ENCODE assay signal across 8 cellular contexts in the genomic region with DNA sequence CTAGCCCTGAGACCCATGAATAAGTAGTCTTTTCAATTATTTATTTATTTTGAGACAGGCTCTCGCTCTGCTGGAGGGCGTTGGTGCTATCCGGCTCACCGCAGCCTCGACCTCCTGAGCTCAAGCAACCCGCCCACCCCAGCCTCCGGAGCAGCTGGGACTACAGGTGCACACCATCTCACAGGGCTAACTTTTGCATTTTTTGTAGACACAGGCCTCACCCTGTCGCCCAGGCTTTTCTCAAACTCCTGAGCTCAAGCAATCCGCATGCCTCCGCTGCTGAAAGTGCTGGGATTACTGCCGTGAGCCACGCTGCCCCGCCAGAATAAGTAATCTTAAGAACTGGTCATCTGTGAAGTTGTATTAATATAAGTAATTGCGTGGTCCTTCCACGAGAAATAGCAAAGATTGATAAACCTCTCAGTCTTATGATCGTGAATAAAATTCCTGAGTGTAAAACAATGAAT. TPM values are rescaled to one million over a fixed set of nuclear protein-coding genes. Genes with fewer than 3 reads are reported as not detected.
DNase-seq lines count a peak whose midpoint lies in the region; ATAC-seq and TF ChIP-seq lines count a peak whose summit lies in the region.

No MANE protein-coding gene starts in this region.

- H3K36me3 ChIP-seq in HUES6 (ENCODE audit: control insufficient read depth, insufficient read depth, low read length) (no peaks in the 10 kb centered on the region), fibroblast of lung (ENCODE audit: control insufficient read depth, insufficient read depth, low read length) (no peaks in the 10 kb centered on the region), neuronal stem cell (replicated peaks in 1 of 2; ENCODE audit: control insufficient read depth in 2 of 2, insufficient read depth in 2 of 2, low read length in 2 of 2) (no peaks in the 10 kb centered on the region), trophoblast cell (ENCODE audit: control insufficient read depth in 1 of 2, insufficient read depth in 2 of 2, low read length in 2 of 2) (no peaks in the 10 kb centered on the region)

- no peak overlapping the region for H2BK12ac ChIP-seq in neuronal stem cell (ENCODE audit: low read length)
- no peak overlapping the region for H2BK12ac ChIP-seq in trophoblast cell (ENCODE audit: low read length)

- H4K91ac ChIP-seq in neuronal stem cell (ENCODE audit: low read depth, low read length, poor library complexity) (no peak overlapping the region), trophoblast cell (ENCODE audit: low read depth, low read length) (no peak overlapping the region)

- H3K4me2 ChIP-seq in fibroblast of lung (ENCODE audit: extremely low read depth, insufficient read depth, low read length): peak overlapping the region; percentile 92
- no peak overlapping the region for H3K4me2 ChIP-seq in neuronal stem cell (ENCODE audit: insufficient read depth, low read length, poor library complexity, severe bottlenecking)
- no peak overlapping the region for H3K4me2 ChIP-seq in trophoblast cell (ENCODE audit: low read length)

- no peak overlapping the region for H4K12ac ChIP-seq in trophoblast cell (ENCODE audit: low read depth, low read length)

- H3K9ac ChIP-seq in HUES6 (ENCODE audit: low read length): no peak overlapping the region
- H3K9ac ChIP-seq in fibroblast of lung (ENCODE audit: insufficient read depth, low read length): no peak overlapping the region
- H3K9ac ChIP-seq in neuronal stem cell (ENCODE audit: low read depth, low read length, poor library complexity): no peak overlapping the region
- H3K9ac ChIP-seq in trophoblast cell (ENCODE audit: low read length): no peak overlapping the region

- H3K79me2 ChIP-seq in fibroblast of lung (ENCODE audit: control insufficient read depth, insufficient read depth, low read length) (peaks cover 69% of the 10 kb centered on the region), trophoblast cell (ENCODE audit: control insufficient read depth, insufficient read depth, low read length, poor library complexity) (peaks cover 2% of the 10 kb centered on the region)

- no peak overlapping the region for H2BK5ac ChIP-seq in neuronal stem cell (ENCODE audit: low read length)
- no peak overlapping the region for H2BK5ac ChIP-seq in trophoblast cell (ENCODE audit: low read depth, low read length, poor library complexity)

- H3K27ac ChIP-seq in HUES6 (ENCODE audit: low read depth, low read length): no peak overlapping the region
- peak overlapping the region; percentile 67 for H3K27ac ChIP-seq in fibroblast of lung (ENCODE audit: insufficient read depth, low read length)
- H3K27ac ChIP-seq in neuronal stem cell (replicated peaks; ENCODE audit: low read length): no peak overlapping the region
- no peak overlapping the region for H3K27ac ChIP-seq in trophoblast cell (ENCODE audit: low read depth, low read length)

- no peak overlapping the region for H2AFZ ChIP-seq in fibroblast of lung (ENCODE audit: low read length)
- no peak overlapping the region for H2AFZ ChIP-seq in neuronal stem cell (ENCODE audit: low read length)
- H2AFZ ChIP-seq in trophoblast cell (ENCODE audit: insufficient read depth, low read length, poor library complexity): no peak overlapping the region

- H3K27me3 ChIP-seq in HUES6 (ENCODE audit: control insufficient read depth, insufficient read depth, low read length): peaks cover 98% of the 10 kb centered on the region
- no peaks in the 10 kb centered on the region for H3K27me3 ChIP-seq in fibroblast of lung (ENCODE audit: control insufficient read depth, insufficient read depth, low read length)
- H3K27me3 ChIP-seq in neuronal stem cell (ENCODE audit: control insufficient read depth in 3 of 3, insufficient read depth in 3 of 3, low read depth in 1 of 3, low read length in 3 of 3): peaks cover 0 to 89% (median 29%) of the 10 kb centered on the region in 3 experiments
- H3K27me3 ChIP-seq in trophoblast cell (ENCODE audit: insufficient read depth, low read length): peaks cover 57% of the 10 kb centered on the region

- WGBS in neuronal stem cell (ENCODE audit: extremely low coverage in 2 of 2, insufficient read length in 2 of 2, insufficient replicate concordance in 1 of 2), 2 donors: no CpG with 5 or more reads among the region's 16 CpGs
- WGBS in trophoblast cell (ENCODE audit: extremely low coverage, insufficient coverage, insufficient read length): no CpG with 5 or more reads among the region's 16 CpGs

- no peak overlapping the region for H2BK120ac ChIP-seq in neuronal stem cell (ENCODE audit: low read depth, low read length)
- no peak overlapping the region for H2BK120ac ChIP-seq in trophoblast cell (ENCODE audit: insufficient read depth, low read length, poor library complexity)

- H3K18ac ChIP-seq in neuronal stem cell (ENCODE audit: low read length) (no peak overlapping the region), trophoblast cell (ENCODE audit: low read length) (no peak overlapping the region)

- ATAC-seq in HG03159 (IDR thresholded peaks at IDR 0.05; ENCODE audit: unreplicated experiment): no peak
- no peak for ATAC-seq in GM18867 (IDR thresholded peaks at IDR 0.05; ENCODE audit: unreplicated experiment)

- no peaks in the 10 kb centered on the region for H3K9me3 Mint-ChIP-seq in activated CD4-positive, alpha-beta T cell treated with anti-CD3 and anti-CD28 coated beads, Interleukin-2, amount 10 ng/mL, durations not matched to agents 24 days and 14 days

- H3K4me1 Mint-ChIP-seq in activated CD4-positive, alpha-beta T cell treated with anti-CD3 and anti-CD28 coated beads, Interleukin-2, amount 10 ng/mL, durations not matched to agents 24 days and 14 days: peaks cover 51% of the 10 kb centered on the region

- H3K79me1 ChIP-seq in neuronal stem cell (ENCODE audit: low read depth, low read length) (peaks cover 3% of the 10 kb centered on the region), trophoblast cell (ENCODE audit: low read length) (peaks cover 9% of the 10 kb centered on the region)

- peak; percentile 80 for DNase-seq in activated CD4-positive, alpha-beta T cell treated with anti-CD3 and anti-CD28 coated beads, Interleukin-2, amount 10 ng/mL, durations not matched to agents 24 days and 14 days
- peak; percentile 87 to 91 for DNase-seq in fibroblast of lung (ENCODE audit: low read depth in 2 of 2)
- peak; percentile 6 for DNase-seq in stimulated activated CD8-positive, alpha-beta memory T cell treated with anti-CD3 and anti-CD28 coated beads, Interleukin-12 subunit alpha, Interleukin-12 subunit beta, amount 100 ng/mL, for 4 hours (ENCODE audit: low read depth)
- no peak for DNase-seq in neuronal stem cell (ENCODE audit: low spot score)
- no peak for DNase-seq in trophoblast cell

- peak overlapping the region; percentile 91 for H3K4me3 Mint-ChIP-seq in activated CD4-positive, alpha-beta T cell treated with anti-CD3 and anti-CD28 coated beads, Interleukin-2, amount 10 ng/mL, durations not matched to agents 24 days and 14 days

- H4K20me1 ChIP-seq in fibroblast of lung (ENCODE audit: control insufficient read depth, extremely low read depth, insufficient read depth, low read length): no peaks in the 10 kb centered on the region

- peaks cover 36% of the 10 kb centered on the region for H3K4me1 ChIP-seq in HUES6 (ENCODE audit: control insufficient read depth, insufficient read depth, low read length)
- peaks cover 5% of the 10 kb centered on the region for H3K4me1 ChIP-seq in fibroblast of lung (ENCODE audit: control insufficient read depth, extremely low read depth, insufficient read depth, low read length)
- H3K4me1 ChIP-seq in neuronal stem cell (ENCODE audit: control insufficient read depth in 2 of 2, insufficient read depth in 1 of 2, low read depth in 1 of 2, low read length in 2 of 2): peaks cover 2 to 13% of the 10 kb centered on the region in 2 donors
- peaks cover 26 to 35% of the 10 kb centered on the region in 2 experiments for H3K4me1 ChIP-seq in trophoblast cell (ENCODE audit: control insufficient read depth in 1 of 2, insufficient read depth in 2 of 2, low read length in 2 of 2)

- intact Hi-C loops in activated CD4-positive, alpha-beta T cell treated with anti-CD3 and anti-CD28 coated beads, Interleukin-2, amount 10 ng/mL, durations not matched to agents 24 days and 14 days (cut with micrococcal nuclease): loop anchor here (10.0 kb wide), 1 partner anchor 446 kb away; a partner anchor contains a TSS

- H3K36me3 Mint-ChIP-seq in activated CD4-positive, alpha-beta T cell treated with anti-CD3 and anti-CD28 coated beads, Interleukin-2, amount 10 ng/mL, durations not matched to agents 24 days and 14 days (ENCODE audit: low read depth): no peaks in the 10 kb centered on the region

- H3K14ac ChIP-seq in neuronal stem cell (ENCODE audit: low read length): no peak overlapping the region
- H3K14ac ChIP-seq in trophoblast cell (ENCODE audit: low read length): no peak overlapping the region

- H3K27ac Mint-ChIP-seq in activated CD4-positive, alpha-beta T cell treated with anti-CD3 and anti-CD28 coated beads, Interleukin-2, amount 10 ng/mL, durations not matched to agents 24 days and 14 days: peak overlapping the region; percentile 96

- no peak overlapping the region for H4K8ac ChIP-seq in neuronal stem cell (ENCODE audit: low read depth, low read length)
- H4K8ac ChIP-seq in trophoblast cell (ENCODE audit: low read depth, low read length): no peak overlapping the region

- H2AK5ac ChIP-seq in neuronal stem cell (ENCODE audit: low read depth, low read length) (no peak overlapping the region), trophoblast cell (ENCODE audit: low read length) (no peak overlapping the region)

- H3K4ac ChIP-seq in neuronal stem cell (ENCODE audit: low read length) (no peak overlapping the region), trophoblast cell (ENCODE audit: low read depth, low read length) (no peak overlapping the region)

- H2BK15ac ChIP-seq in neuronal stem cell (ENCODE audit: low read length): no peak overlapping the region

- H3K4me3 ChIP-seq in HUES6 (ENCODE audit: low read depth, low read length) (peak overlapping the region; percentile 16; the same call in 1 of the 2 replicates), fibroblast of lung (replicated peaks in 1 of 4; ENCODE audit: control extremely low read depth in 1 of 4, insufficient read depth in 1 of 4, low read depth in 3 of 4, low read length in 4 of 4) (peak overlapping the region in 3 of 4 experiments; percentile 42 to 85 (median 51)), neuronal stem cell (ENCODE audit: low read length in 2 of 2) (no peak overlapping the region), trophoblast cell (ENCODE audit: low read depth, low read length) (no peak overlapping the region)

- H3K9me3 ChIP-seq in HUES6 (ENCODE audit: control insufficient read depth, insufficient read depth, low read depth, low read length) (no peaks in the 10 kb centered on the region), fibroblast of lung (ENCODE audit: control insufficient read depth, insufficient read depth, low read depth, low read length) (no peaks in the 10 kb centered on the region), neuronal stem cell (replicated peaks in 1 of 2; ENCODE audit: control insufficient read depth in 2 of 2, insufficient read depth in 1 of 2, low read depth in 1 of 2, low read length in 2 of 2) (peaks cover 0 to 4% of the 10 kb centered on the region in 2 donors), trophoblast cell (ENCODE audit: insufficient read depth, low read depth, low read length) (no peaks in the 10 kb centered on the region)

- no peak overlapping the region for H3K23ac ChIP-seq in neuronal stem cell (ENCODE audit: low read depth, low read length, poor library complexity)
- H3K23ac ChIP-seq in trophoblast cell (ENCODE audit: low read length): no peak overlapping the region

- no peak for TF ChIP-seq CTCF in fibroblast of lung (conservative IDR thresholded peaks at IDR 0.05 in 1 of 2, IDR thresholded peaks at IDR 0.05 in 1 of 2; ENCODE audit: low read depth in 1 of 2, low read length in 2 of 2)

- H3K27me3 Mint-ChIP-seq in activated CD4-positive, alpha-beta T cell treated with anti-CD3 and anti-CD28 coated beads, Interleukin-2, amount 10 ng/mL, durations not matched to agents 24 days and 14 days: no peaks in the 10 kb centered on the region

RNA-seq across cellular contexts. Expression of a gene that starts 1.6 kb away (rescaled TPM):
- total RNA-seq in activated CD4-positive, alpha-beta T cell treated with anti-CD3 and anti-CD28 coated beads, Interleukin-2, amount 10 ng/mL, durations not matched to agents 24 days and 14 days: 1.1 and 1.2 TPM in 2 replicates
- 1.8 and 3.1 TPM in 2 replicates for total RNA-seq in fibroblast of lung
- 0.61 and 1.4 TPM in 2 replicates for polyA plus RNA-seq in fibroblast of lung
- 0.69 and 2.1 TPM in 2 replicates for polyA plus RNA-seq in fibroblast of lung (2012)
- 2.2 and 2.3 TPM in 2 replicates for polyA minus RNA-seq in fibroblast of lung (ENCODE audit: low replicate concordance)
- polyA plus RNA-seq in neuronal stem cell (2013, experiment 1 of 2): 0.07 TPM
- polyA plus RNA-seq in neuronal stem cell (2013, experiment 2 of 2): 0.07 TPM
- polyA plus RNA-seq in trophoblast cell (2013): 0.06 and 0.07 TPM in 2 replicates

Comparison
In these comparisons a context has a peak if more than half of its experiments do, and no peak if none do; other contexts are left out.
1. H3K4me3 ChIP-seq: peak in HUES6 (single experiment) and fibroblast of lung (3 of 4); none in neuronal stem cell (0 of 2) and trophoblast cell (single experiment).
2. DNase-seq: peak in activated CD4-positive, alpha-beta T cell treated with anti-CD3 and anti-CD28 coated beads, Interleukin-2, amount 10 ng/mL, durations not matched to agents 24 days and 14 days (single experiment), fibroblast of lung (2 of 2) and stimulated activated CD8-positive, alpha-beta memory T cell treated with anti-CD3 and anti-CD28 coated beads, Interleukin-12 subunit alpha, Interleukin-12 subunit beta, amount 100 ng/mL, for 4 hours (single experiment); none in neuronal stem cell (single experiment) and trophoblast cell (0 of 2).